Comparison of ENCODE assay signal across 8 cellular contexts in the genomic region with DNA sequence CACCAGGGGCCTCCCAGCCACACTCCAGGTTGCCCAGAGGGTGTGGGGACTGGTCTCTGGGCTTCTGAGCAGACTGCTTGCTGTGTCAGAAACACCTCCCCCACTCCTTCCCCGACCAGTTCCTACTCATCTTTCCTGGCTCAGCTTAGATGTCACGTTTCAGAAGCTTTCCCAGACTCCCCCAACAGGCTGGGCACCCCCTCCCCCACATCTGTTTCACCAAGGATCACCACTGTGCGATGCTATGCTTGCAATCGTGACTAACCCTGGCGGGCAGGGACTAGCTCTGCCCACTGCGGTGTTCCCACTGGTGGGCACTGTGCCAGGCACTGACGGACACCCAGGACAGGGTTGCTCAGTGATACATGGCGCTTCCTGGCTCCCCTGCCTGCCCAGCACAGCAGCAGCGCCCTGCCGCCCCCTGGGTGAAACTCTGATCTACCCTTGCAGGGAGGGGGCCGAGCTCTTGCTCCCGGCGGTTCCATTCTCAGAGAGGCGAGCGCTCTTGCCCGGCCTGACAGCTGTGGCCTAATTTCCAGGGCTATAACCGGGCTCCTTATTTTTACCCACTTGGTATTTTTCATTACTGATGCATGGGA. TPM values are rescaled to one million over a fixed set of nuclear protein-coding genes. Genes with fewer than 3 reads are reported as not detected.
DNase-seq lines count a peak whose midpoint lies in the region; FAIRE-seq and TF ChIP-seq lines count a peak whose summit lies in the region.

No MANE protein-coding gene starts in this region.

- no peak overlapping the region for H2BK20ac ChIP-seq in H1 (ENCODE audit: low read length)

- peak overlapping the region; percentile 0; the same call in 1 of the 2 replicates for H3K18ac ChIP-seq in H1 (ENCODE audit: extremely low read depth, low read length)

- no peak for TF ChIP-seq RAD21 in H1 (IDR thresholded peaks at IDR 0.05 in 1 of 2, conservative IDR thresholded peaks at IDR 0.05 in 1 of 2; ENCODE audit: low read depth in 2 of 2, low read length in 2 of 2)

- no peak for TF ChIP-seq EP300 in H1 (IDR thresholded peaks at IDR 0.05; ENCODE audit: borderline replicate concordance in 1 of 2, low read depth in 2 of 2, low read length in 2 of 2)

- H2BK5ac ChIP-seq in H1 (ENCODE audit: low read depth, low read length), result peak overlapping the region; percentile 3; the same call in 1 of the 2 replicates

- H3K4me3 ChIP-seq in BJ (ENCODE audit: low read depth, low read length) (no peak overlapping the region), H1 (ENCODE audit: extremely low read depth in 1 of 4, insufficient read depth in 2 of 4, low read depth in 3 of 4, low read length in 4 of 4) (no peak overlapping the region), muscle layer of colon (ENCODE audit: low read depth in 1 of 2, low read length in 2 of 2) (peak overlapping the region; percentile 24 to 33)

- H3K27me3 Mint-ChIP-seq in activated naive CD4-positive, alpha-beta T cell treated with anti-CD3 and anti-CD28 coated beads for 36 hours (ENCODE audit: low read depth), result no peaks in the 10 kb centered on the region

- H2BK15ac ChIP-seq in H1 (ENCODE audit: low read length), result no peak overlapping the region

- H3K9ac ChIP-seq in H1 (replicated peaks in 1 of 4; ENCODE audit: extremely low read depth in 1 of 4, low read depth in 3 of 4, low read length in 3 of 4), result no peak overlapping the region
- peak overlapping the region; percentile 55 for H3K9ac ChIP-seq in muscle layer of colon (ENCODE audit: low read length)

- no peak overlapping the region for H3K27ac Mint-ChIP-seq in activated naive CD4-positive, alpha-beta T cell treated with anti-CD3 and anti-CD28 coated beads for 36 hours

- DNase-seq in BJ (ENCODE audit: low read depth) (peak; percentile 98), NCI-H2196 treated with DMSO at 0.1 percent for 48 hours (lab: John Stamatoyannopoulos, UW; ENCODE audit: unreplicated experiment) (peak; percentile 64), H1 (ENCODE audit: low read depth in 1 of 2, low spot score in 2 of 2) (no peak), NCI-H1105 treated with DMSO at 0.1 percent for 48 hours (lab: John Stamatoyannopoulos, UW) (no peak), NCI-H2081 treated with DMSO at 0.1 percent for 48 hours (lab: John Stamatoyannopoulos, UW) (no peak)
- no peak for DNase-seq in activated CD4-positive, alpha-beta T cell treated with anti-CD3 and anti-CD28 coated beads, Interleukin-2, amount 50 U/mL, for 4 hours
- no peak for DNase-seq in activated naive CD4-positive, alpha-beta T cell treated with anti-CD3 and anti-CD28 coated beads for 36 hours

- H3K4me2 ChIP-seq in H1 (ENCODE audit: insufficient read depth in 1 of 2, low read depth in 2 of 2, low read length in 2 of 2), result peak overlapping the region in 1 of 2 experiments; percentile 24; a peak in 1 of 4 replicates

- no peak overlapping the region for H3K14ac ChIP-seq in H1 (ENCODE audit: insufficient read length)

- no peaks in the 10 kb centered on the region for H3K79me1 ChIP-seq in H1 (ENCODE audit: low read depth, low read length)

- H3K23me2 ChIP-seq in H1 (ENCODE audit: low read depth, low read length), result no peaks in the 10 kb centered on the region

- TF ChIP-seq CTCF in BJ (IDR thresholded peaks at IDR 0.05; ENCODE audit: insufficient read depth, low read depth, low read length) (peak; percentile 26), H1 (IDR thresholded peaks at IDR 0.05; ENCODE audit: control extremely low read depth in 1 of 3, insufficient read depth in 1 of 3, low read depth in 1 of 3, low read length in 3 of 3) (no peak)

- peaks cover 4 to 34% (median 22%) of the 10 kb centered on the region in 4 experiments for H3K4me1 ChIP-seq in H1 (replicated peaks in 1 of 4; ENCODE audit: control insufficient read depth in 3 of 4, insufficient read depth in 4 of 4, low read length in 3 of 4)
- peaks cover 63% of the 10 kb centered on the region for H3K4me1 ChIP-seq in muscle layer of colon (ENCODE audit: insufficient read depth, low read length)

- no peak overlapping the region for H3K23ac ChIP-seq in H1 (ENCODE audit: insufficient read length)

- H4K5ac ChIP-seq in H1 (ENCODE audit: insufficient read length, low read depth, low read length), result peak overlapping the region; percentile 38

- no peak overlapping the region for H4K91ac ChIP-seq in H1 (replicated peaks; ENCODE audit: insufficient read length, low read length)

- no peak overlapping the region for H3K27ac ChIP-seq in H1 (ENCODE audit: low read depth, low read length)
- H3K27ac ChIP-seq in muscle layer of colon (ENCODE audit: low read depth, low read length), result peak overlapping the region; percentile 98

- 77% methylated on average over 15 of the region's 17 CpGs; no CpG with 5 or more reads in 1 of the 2 experiments for WGBS in H1 (ENCODE audit: extremely low coverage in 1 of 2, insufficient coverage in 1 of 2, insufficient read length in 1 of 2, insufficient replicate concordance in 2 of 2, low coverage in 1 of 2, low lambda C conversion rate in 2 of 2, missing lambda C conversion rate in 1 of 2), 2 experiments

- peaks cover 0 to 8% of the 10 kb centered on the region in 2 experiments; a peak in 1 of 4 replicates for H3K9me3 ChIP-seq in H1 (ENCODE audit: insufficient read depth in 2 of 2, low read depth in 1 of 2, low read length in 1 of 2)
- no peaks in the 10 kb centered on the region for H3K9me3 ChIP-seq in muscle layer of colon (ENCODE audit: low read length)

- H2BK120ac ChIP-seq in H1 (replicated peaks; ENCODE audit: low read depth, low read length), result no peak overlapping the region

- H3K9me3 Mint-ChIP-seq in activated naive CD4-positive, alpha-beta T cell treated with anti-CD3 and anti-CD28 coated beads for 36 hours, result no peaks in the 10 kb centered on the region

- no peak overlapping the region for H3K4me3 Mint-ChIP-seq in activated naive CD4-positive, alpha-beta T cell treated with anti-CD3 and anti-CD28 coated beads for 36 hours

- no peak overlapping the region for H2AK5ac ChIP-seq in H1 (ENCODE audit: low read depth, low read length)

- peaks cover 0 to 3% of the 10 kb centered on the region in 2 experiments for H4K20me1 ChIP-seq in H1 (replicated peaks in 1 of 2; ENCODE audit: control insufficient read depth in 1 of 2, insufficient read depth in 2 of 2, low read length in 2 of 2)

- CTCF ChIA-PET in BJ (lab: Yijun Ruan, JAX) (interaction anchor here (1.3 to 3.3 kb wide), 9 partner anchors 8 to 56 kb away, joined by 4 to 25 read pairs (median 6); no protein-coding TSS in a partner anchor), H1 (lab: Charles Lee; ENCODE audit: partially characterized antibody) (interaction anchor here (0.6 to 3.3 kb wide), 11 partner anchors 10 to 56 kb away, joined by 3 to 13 read pairs (median 4); no protein-coding TSS in a partner anchor)
- CTCF ChIA-PET in activated naive CD4-positive, alpha-beta T cell treated with anti-CD3 and anti-CD28 coated beads for 36 hours (lab: Charles Lee), result interaction anchor here (1.2 kb wide), 1 partner anchor 56 kb away, joined by 6 read pairs; no protein-coding TSS in a partner anchor

- no peak overlapping the region for H2AFZ ChIP-seq in H1 (ENCODE audit: low read length)

- no peaks in the 10 kb centered on the region for H3K79me2 ChIP-seq in H1 (ENCODE audit: control insufficient read depth in 1 of 2, insufficient read depth in 2 of 2, low read length in 2 of 2)

- no peak for FAIRE-seq in H1 (lab: Jason Lieb, UNC)

- intact Hi-C loops in activated naive CD4-positive, alpha-beta T cell treated with anti-CD3 and anti-CD28 coated beads for 36 hours (cut with micrococcal nuclease), result no loop called here

- no peaks in the 10 kb centered on the region; the same call in none of the 2 replicates for H3K36me3 ChIP-seq in BJ (ENCODE audit: control insufficient read depth, insufficient read depth, low read length)
- peaks cover 0 to 8% (median 0%) of the 10 kb centered on the region in 4 experiments; a peak in 1 of 8 replicates for H3K36me3 ChIP-seq in H1 (ENCODE audit: control insufficient read depth in 2 of 4, insufficient read depth in 4 of 4, low read length in 3 of 4)
- H3K36me3 ChIP-seq in muscle layer of colon (ENCODE audit: insufficient read depth, low read length), result peaks cover 3% of the 10 kb centered on the region

- no peaks in the 10 kb centered on the region for H3K4me1 Mint-ChIP-seq in activated naive CD4-positive, alpha-beta T cell treated with anti-CD3 and anti-CD28 coated beads for 36 hours (ENCODE audit: low read depth)

- H3K56ac ChIP-seq in H1 (replicated peaks; ENCODE audit: insufficient read length, low read depth, low read length), result no peak overlapping the region

- H3K27me3 ChIP-seq in BJ (ENCODE audit: control insufficient read depth, insufficient read depth, low read length) (no peaks in the 10 kb centered on the region), H1 (replicated peaks in 1 of 4; ENCODE audit: control insufficient read depth in 3 of 4, extremely low read depth in 1 of 4, insufficient read depth in 3 of 4, low read length in 3 of 4) (no peaks in the 10 kb centered on the region), muscle layer of colon (ENCODE audit: control insufficient read depth in 1 of 2, insufficient read depth in 2 of 2, low read length in 2 of 2) (no peaks in the 10 kb centered on the region)

- POLR2A ChIA-PET in BJ (lab: Charles Lee) (interaction anchor here (1.0 to 2.6 kb wide), 3 partner anchors 8 to 27 kb away, joined by 3 to 16 read pairs (median 3); no protein-coding TSS in a partner anchor), H1 (lab: Charles Lee; ENCODE audit: partially characterized antibody) (interaction anchor here (1.1 to 1.2 kb wide), 2 partner anchors 13 to 19 kb away, joined by 4 read pairs; no protein-coding TSS in a partner anchor)

- TF ChIP-seq POLR2A in H1 (IDR thresholded peaks at IDR 0.05; ENCODE audit: control extremely low read depth in 1 of 2, low read depth in 2 of 2, low read length in 2 of 2), result no peak

- H4K8ac ChIP-seq in H1 (ENCODE audit: extremely low read depth, insufficient read depth, low read length), result peak overlapping the region; percentile 28

- H3K4ac ChIP-seq in H1 (replicated peaks; ENCODE audit: insufficient read length, low read depth, low read length), result no peak overlapping the region

- H2BK12ac ChIP-seq in H1 (ENCODE audit: low read depth, low read length), result peak overlapping the region; percentile 1; the same call in 1 of the 2 replicates

- peaks cover 4% of the 10 kb centered on the region for H3K36me3 Mint-ChIP-seq in activated naive CD4-positive, alpha-beta T cell treated with anti-CD3 and anti-CD28 coated beads for 36 hours (ENCODE audit: low read depth)

RNA-seq across cellular contexts. Expression of gene MTSS2, which starts 29.4 kb away (rescaled TPM):
- 86.4 and 170 TPM in 2 replicates for polyA plus RNA-seq in BJ (2011; rRNA removed)
- polyA minus RNA-seq in BJ (2011; rRNA and poly(A)+ RNA removed), result 95.7 and 103 TPM in 2 replicates
- 34.2 and 36.7 TPM in 2 replicates for total RNA-seq in H1 (2021; fragmentation: NEBNext Ultra II Directional; extraction: Animal tissue kit (Norgen Biotek cat#: 25700))
- 23.3 and 33.8 TPM in 2 replicates for polyA plus RNA-seq in H1 (2011; rRNA removed)
- polyA plus RNA-seq in H1 (2011; cell fraction: cytosol; rRNA removed), result 26.1 TPM
- polyA plus RNA-seq in H1 (2011; cell fraction: nucleus; rRNA removed), result 34.8 TPM
- polyA plus RNA-seq in H1 (2012, experiment 1 of 2), result 22.4 to 38.9 TPM (median 37.5 TPM) in 4 replicates
- polyA plus RNA-seq in H1 (2012, experiment 2 of 2), result 14.0 TPM
- polyA plus RNA-seq in H1 (2013, experiment 1 of 2), result 32.8 TPM
- polyA plus RNA-seq in H1 (2013, experiment 2 of 2), result 34.0 TPM
- polyA minus RNA-seq in H1 (2011; rRNA and poly(A)+ RNA removed), result 13.3 and 15.3 TPM in 2 replicates
- polyA minus RNA-seq in H1 (2011; cell fraction: cytosol; rRNA and poly(A)+ RNA removed), result 23.2 TPM
- 18.2 TPM for polyA minus RNA-seq in H1 (2011; cell fraction: nucleus; rRNA and poly(A)+ RNA removed)
- total RNA-seq in activated naive CD4-positive, alpha-beta T cell treated with anti-CD3 and anti-CD28 coated beads for 36 hours, result 1 to 10 TPM; 2.0 TPM

Comparison
In these comparisons a context has a peak if more than half of its experiments do, and no peak if none do; other contexts are left out.
1. DNase-seq: peak in BJ (single experiment) and NCI-H2196 treated with DMSO at 0.1 percent for 48 hours (single experiment); none in H1 (0 of 2), activated CD4-positive, alpha-beta T cell treated with anti-CD3 and anti-CD28 coated beads, Interleukin-2, amount 50 U/mL, for 4 hours (0 of 2), NCI-H1105 treated with DMSO at 0.1 percent for 48 hours (single experiment), activated naive CD4-positive, alpha-beta T cell treated with anti-CD3 and anti-CD28 coated beads for 36 hours (single experiment) and NCI-H2081 treated with DMSO at 0.1 percent for 48 hours (single experiment).
2. H3K4me3 ChIP-seq: peak in muscle layer of colon (2 of 2); none in BJ (single experiment) and H1 (0 of 4).
3. RNA of gene MTSS2, which starts 29.4 kb away (total RNA-seq): 34.2 to 36.7 TPM in H1; 2.0 TPM in activated naive CD4-positive, alpha-beta T cell treated with anti-CD3 and anti-CD28 coated beads for 36 hours; every median in the first group is over 10 times any median in the second.